In the genomic region with DNA sequence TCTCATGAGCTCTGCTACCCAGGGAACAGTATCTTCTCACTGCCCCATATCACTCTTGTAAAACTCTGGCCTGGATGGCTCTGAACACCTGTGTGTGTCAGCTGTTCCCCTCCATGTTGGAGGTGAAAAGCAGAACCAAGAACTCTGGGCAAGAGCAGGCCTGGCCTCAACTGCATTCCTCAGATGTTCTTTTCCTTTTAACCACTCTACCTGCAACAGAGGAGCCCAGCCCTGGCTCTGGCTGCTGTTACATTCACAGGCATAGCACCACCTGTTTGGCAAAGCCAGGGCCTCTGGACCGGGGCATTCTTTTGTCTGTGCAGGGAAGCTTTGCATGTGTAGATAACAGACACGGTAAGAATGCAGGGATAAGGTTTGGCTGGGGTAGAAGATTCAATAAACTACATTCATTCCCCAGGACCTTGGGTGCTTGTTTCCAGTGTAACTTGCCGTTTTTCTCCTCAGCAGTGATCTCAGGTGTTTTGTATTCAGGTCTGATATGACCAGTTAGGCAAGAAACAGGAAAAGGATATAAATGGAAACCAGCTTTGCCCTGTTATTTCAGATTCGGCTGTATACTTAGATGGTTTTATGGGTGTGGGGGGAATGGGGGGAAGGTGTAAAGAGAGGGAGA, we compare ENCODE assay signal across 10 cellular contexts.
DNase-seq lines count a peak whose midpoint lies in the region; ATAC-seq, FAIRE-seq and TF ChIP-seq lines count a peak whose summit lies in the region.
"Had no signal": no experiment of that assay in that cellular context is flagged by ENCODE, and none has a peak within 500 bp of the region (broad histone marks: within the 10 kb centered on the region; RNA-seq: fewer than 3 reads in every experiment).

No MANE protein-coding gene starts in this region.

- H3K56ac ChIP-seq in H1 (replicated peaks; ENCODE audit: insufficient read length, low read depth, low read length) = no peak overlapping the region

- in situ Hi-C loops in mammary epithelial cell (cut with MboI; ENCODE audit: low sequenced_read_pairs in 2 of 2) = no loop called here

- H2BK12ac ChIP-seq in H1 (ENCODE audit: low read depth, low read length) = no peak overlapping the region

- no peak overlapping the region for H3K27ac ChIP-seq in H1 (ENCODE audit: low read depth, low read length)
- peak overlapping the region; percentile 42 for H3K27ac ChIP-seq in thymus (ENCODE audit: low read depth)
- no peak overlapping the region for H3K27ac ChIP-seq in mammary epithelial cell (ENCODE audit: insufficient read depth, low read depth, low read length)
- H3K27ac ChIP-seq: HL-60 had no signal

- ATAC-seq in GM19463 (IDR thresholded peaks at IDR 0.05; ENCODE audit: unreplicated experiment) (peak; percentile 38), HG03045 (IDR thresholded peaks at IDR 0.05; ENCODE audit: unreplicated experiment) (peak; percentile 56)

- no peaks in the 10 kb centered on the region for H3K9me3 ChIP-seq in H1 (ENCODE audit: insufficient read depth in 2 of 2, low read depth in 1 of 2, low read length in 1 of 2)
- H3K9me3 ChIP-seq in thymus (ENCODE audit: control insufficient read depth) = no peaks in the 10 kb centered on the region
- H3K9me3 ChIP-seq in mammary epithelial cell (replicated peaks; ENCODE audit: insufficient read depth, low read length) = no peaks in the 10 kb centered on the region

- no peak overlapping the region for H3K4ac ChIP-seq in H1 (replicated peaks; ENCODE audit: insufficient read length, low read depth, low read length)

- H3K14ac ChIP-seq in H1 (ENCODE audit: insufficient read length) = no peak overlapping the region

- H4K5ac ChIP-seq in H1 (ENCODE audit: insufficient read length, low read depth, low read length) = no peak overlapping the region

- H3K27me3 ChIP-seq in H1 (replicated peaks in 1 of 4; ENCODE audit: control insufficient read depth in 3 of 4, extremely low read depth in 1 of 4, insufficient read depth in 3 of 4, low read length in 3 of 4) = no peaks in the 10 kb centered on the region
- no peaks in the 10 kb centered on the region for H3K27me3 ChIP-seq in thymus (ENCODE audit: control insufficient read depth, insufficient read depth)
- no peaks in the 10 kb centered on the region for H3K27me3 ChIP-seq in mammary epithelial cell (ENCODE audit: insufficient read depth, low read length)

- H2BK5ac ChIP-seq in H1 (ENCODE audit: low read depth, low read length) = no peak overlapping the region

- H3K36me3 ChIP-seq in H1 (ENCODE audit: control insufficient read depth in 2 of 4, insufficient read depth in 4 of 4, low read length in 3 of 4) (no peaks in the 10 kb centered on the region), thymus (ENCODE audit: control insufficient read depth, insufficient read depth) (no peaks in the 10 kb centered on the region), mammary epithelial cell (ENCODE audit: insufficient read depth, low read length) (no peaks in the 10 kb centered on the region)

- BruUV-seq in mammary epithelial cell (replicated peaks; lab: Mats Ljungman, UMichigan) = no TSS peak

- TF ChIP-seq POLR2A in H1 (IDR thresholded peaks at IDR 0.05; ENCODE audit: control extremely low read depth in 1 of 2, low read depth in 2 of 2, low read length in 2 of 2) = no peak

- peaks cover 2 to 8% (median 6%) of the 10 kb centered on the region in 4 experiments; a peak in 5 of 7 replicates for H3K4me1 ChIP-seq in H1 (replicated peaks in 1 of 4; ENCODE audit: control insufficient read depth in 3 of 4, insufficient read depth in 4 of 4, low read length in 3 of 4)
- H3K4me1 ChIP-seq in thymus (ENCODE audit: control insufficient read depth, insufficient read depth, low read length) = peaks cover 7% of the 10 kb centered on the region
- H3K4me1 ChIP-seq in mammary epithelial cell (ENCODE audit: insufficient read depth, low read length) = peaks cover 35% of the 10 kb centered on the region

- FAIRE-seq in H1 (lab: Jason Lieb, UNC) = no peak
- FAIRE-seq: endothelial cell of umbilical vein had no signal

- H2BK15ac ChIP-seq in H1 (ENCODE audit: low read length) = no peak overlapping the region

- no peak overlapping the region for H2BK120ac ChIP-seq in H1 (replicated peaks; ENCODE audit: low read depth, low read length)

- DNase-seq in H1 (ENCODE audit: low read depth in 1 of 2, low spot score in 2 of 2) = peak in 1 of 2 experiments; percentile 57
- DNase-seq in NCI-H2081 (lab: John Stamatoyannopoulos, UW) = no peak
- no peak for DNase-seq in mammary epithelial cell
- no peak for DNase-seq in NCI-H748 treated with DMSO at 0.1 percent for 48 hours (lab: John Stamatoyannopoulos, UW)
- DNase-seq in D341Med (ENCODE audit: low spot score) = no peak

- H3K9ac ChIP-seq in H1 (replicated peaks in 1 of 4; ENCODE audit: extremely low read depth in 1 of 4, low read depth in 3 of 4, low read length in 3 of 4) (no peak overlapping the region), mammary epithelial cell (ENCODE audit: insufficient read depth, low read length) (no peak overlapping the region)

- H4K91ac ChIP-seq in H1 (replicated peaks; ENCODE audit: insufficient read length, low read length) = no peak overlapping the region

- CTCF ChIA-PET in H1 (lab: Charles Lee; ENCODE audit: partially characterized antibody) = interaction anchor here (0.6 to 1.1 kb wide), 5 partner anchors 8 to 58 kb away, joined by 3 read pairs; no protein-coding TSS in a partner anchor
- CTCF ChIA-PET in mammary epithelial cell (lab: Charles Lee; ENCODE audit: low non-redundant PET) = no interaction called here

- 52% methylated on average over 4 of the region's 4 CpGs; no CpG with 5 or more reads in 1 of the 2 experiments for WGBS in H1 (ENCODE audit: extremely low coverage in 1 of 2, insufficient coverage in 1 of 2, insufficient read length in 1 of 2, insufficient replicate concordance in 2 of 2, low coverage in 1 of 2, low lambda C conversion rate in 2 of 2, missing lambda C conversion rate in 1 of 2), 2 experiments
- 44% methylated on average over 4 of the region's 4 CpGs for WGBS in thymus
- 33% methylated on average over 4 of the region's 4 CpGs for WGBS in mammary epithelial cell (ENCODE audit: low coverage, missing lambda C conversion rate)

- peaks cover 0 to 2% of the 10 kb centered on the region in 2 experiments for H4K20me1 ChIP-seq in H1 (replicated peaks in 1 of 2; ENCODE audit: control insufficient read depth in 1 of 2, insufficient read depth in 2 of 2, low read length in 2 of 2)
- H4K20me1 ChIP-seq in mammary epithelial cell (ENCODE audit: insufficient read depth, low read length) = no peaks in the 10 kb centered on the region

- peaks cover 3% of the 10 kb centered on the region; the same call in 1 of the 2 replicates for H3K23me2 ChIP-seq in H1 (ENCODE audit: low read depth, low read length)

- intact Hi-C loops in mammary epithelial cell (cut with micrococcal nuclease) = no loop called here

- POLR2A ChIA-PET in H1 (lab: Charles Lee; ENCODE audit: partially characterized antibody) = interaction anchor here (0.9 to 5.3 kb wide), 3 partner anchors 8 to 15 kb away, joined by 3 to 28 read pairs (median 5); no protein-coding TSS in a partner anchor

- dilution Hi-C loops in mammary epithelial cell (cut with HindIII; ENCODE audit: low sequenced_read_pairs) = no loop called here

- H3K4me3 ChIP-seq in H1 (ENCODE audit: extremely low read depth in 1 of 4, insufficient read depth in 2 of 4, low read depth in 3 of 4, low read length in 4 of 4) (no peak overlapping the region), thymus (ENCODE audit: low read length) (no peak overlapping the region), mammary epithelial cell (replicated peaks in 1 of 3; ENCODE audit: insufficient read depth in 1 of 3, low read depth in 2 of 3, low read length in 3 of 3) (no peak overlapping the region)

- no peak overlapping the region for H3K23ac ChIP-seq in H1 (ENCODE audit: insufficient read length)

- H4K8ac ChIP-seq in H1 (ENCODE audit: extremely low read depth, insufficient read depth, low read length) = no peak overlapping the region

- peak overlapping the region in 1 of 2 experiments; percentile 14; a peak in 2 of 4 replicates for H3K4me2 ChIP-seq in H1 (ENCODE audit: insufficient read depth in 1 of 2, low read depth in 2 of 2, low read length in 2 of 2)
- no peak overlapping the region for H3K4me2 ChIP-seq in mammary epithelial cell (ENCODE audit: insufficient read depth, low read depth, low read length)

- TF ChIP-seq RAD21 in H1 (IDR thresholded peaks at IDR 0.05 in 1 of 2, conservative IDR thresholded peaks at IDR 0.05 in 1 of 2; ENCODE audit: low read depth in 2 of 2, low read length in 2 of 2) = peak in 1 of 2 experiments; percentile 11; a peak in 1 of 4 replicates

- no peak overlapping the region for H2AK5ac ChIP-seq in H1 (ENCODE audit: low read depth, low read length)

- H3K18ac ChIP-seq in H1 (ENCODE audit: extremely low read depth, low read length) = no peak overlapping the region

- H2AFZ ChIP-seq in H1 (ENCODE audit: low read length) (no peak overlapping the region), mammary epithelial cell (ENCODE audit: low read depth, low read length) (no peak overlapping the region)

- H2BK20ac ChIP-seq in H1 (ENCODE audit: low read length) = no peak overlapping the region

- peaks cover 0 to 2% of the 10 kb centered on the region in 2 experiments; a peak in 1 of 4 replicates for H3K79me2 ChIP-seq in H1 (ENCODE audit: control insufficient read depth in 1 of 2, insufficient read depth in 2 of 2, low read length in 2 of 2)
- peaks cover 24% of the 10 kb centered on the region for H3K79me2 ChIP-seq in mammary epithelial cell (ENCODE audit: insufficient read depth, low read length)

- TF ChIP-seq CTCF in H1 (IDR thresholded peaks at IDR 0.05; ENCODE audit: control extremely low read depth in 1 of 3, insufficient read depth in 1 of 3, low read depth in 1 of 3, low read length in 3 of 3) (no peak), mammary epithelial cell (conservative IDR thresholded peaks at IDR 0.05 in 1 of 2, IDR thresholded peaks at IDR 0.05 in 1 of 2; ENCODE audit: extremely low read depth in 1 of 2, insufficient read depth in 1 of 2, low read depth in 1 of 2, low read length in 2 of 2) (no peak)

- no peak for TF ChIP-seq EP300 in H1 (IDR thresholded peaks at IDR 0.05; ENCODE audit: borderline replicate concordance in 1 of 2, low read depth in 2 of 2, low read length in 2 of 2)

- H3K79me1 ChIP-seq in H1 (ENCODE audit: low read depth, low read length) = no peaks in the 10 kb centered on the region; the same call in 1 of the 2 replicates

TF ChIP-seq in H1, 55 proteins besides CTCF, POLR2A, EP300 and RAD21 (continues in another document):
- TF ChIP-seq TEAD4 (IDR thresholded peaks at IDR 0.05; ENCODE audit: low read depth, low read length) (0 out of 2 replicates have a peak, but pooled peaks have one; percentile 52), CTBP2 (IDR thresholded peaks at IDR 0.05; ENCODE audit: borderline replicate concordance, insufficient read depth, insufficient read length, low read length) (no peak)
